Comparison of ENCODE assay signal across 8 cellular contexts in genomic region chr19:50330365-50331078, GRCh38. TPM values are rescaled to one million over a fixed set of nuclear protein-coding genes. Genes with fewer than 3 reads are reported as not detected.
DNase-seq lines count a peak whose midpoint lies in the region; ATAC-seq and TF ChIP-seq lines count a peak whose summit lies in the region.

No MANE protein-coding gene starts in this region.

- DNase-seq in Calu3 (peak; percentile 87), HEK293T (ENCODE audit: extremely low spot score) (peak; percentile 86), NCI-H2171 (lab: John Stamatoyannopoulos, UW) (peak; percentile 91), dorsolateral prefrontal cortex (peak; percentile 75 to 95 (median 90))
- peak; percentile 92 for DNase-seq in activated CD4-positive, alpha-beta T cell treated with anti-CD3 and anti-CD28 coated beads for 48 hours
- peak; percentile 66 for DNase-seq in stimulated activated CD8-positive, alpha-beta memory T cell treated with anti-CD3 and anti-CD28 coated beads, Interleukin-12 subunit alpha, Interleukin-12 subunit beta, amount 100 ng/mL, for 1 hour (ENCODE audit: low read depth)

- peaks cover 73% of the 10 kb centered on the region for H3K36me3 Mint-ChIP-seq in Calu3 (ENCODE audit: insufficient read depth, unreplicated experiment)

- peaks cover 5% of the 10 kb centered on the region for H3K9me3 Mint-ChIP-seq in Calu3 (ENCODE audit: low read depth, unreplicated experiment)

- H3K9me3 ChIP-seq in mesodermal cell (ENCODE audit: control insufficient read depth, low read length) = peaks cover 12% of the 10 kb centered on the region

- CTCF ChIA-PET in Calu3 (lab: Charles Lee) = no interaction called here
- CTCF ChIA-PET in HEK293T (lab: Yijun Ruan, JAX) = no interaction called here

- no peak for ATAC-seq in GM19463 (IDR thresholded peaks at IDR 0.05; ENCODE audit: unreplicated experiment)

- H3K27ac ChIP-seq in dorsolateral prefrontal cortex (peak overlapping the region in 55 of 59 donors; percentile 19 to 93 (median 82)), mesodermal cell (ENCODE audit: low read depth, low read length, severe bottlenecking) (peak overlapping the region; percentile 72)

- peaks cover 2% of the 10 kb centered on the region for H3K4me1 ChIP-seq in mesodermal cell (ENCODE audit: control insufficient read depth, insufficient read depth, low read length, poor library complexity, severe bottlenecking)

- POLR2A ChIA-PET in HEK293T (lab: Yijun Ruan, JAX) = no interaction called here

- BruUV-seq in Calu3 (replicated peaks; lab: Mats Ljungman, UMichigan) = no TSS peak

- no peaks in the 10 kb centered on the region for H3K27me3 ChIP-seq in dorsolateral prefrontal cortex

- peaks cover 67% of the 10 kb centered on the region for H3K4me1 Mint-ChIP-seq in Calu3 (ENCODE audit: low read depth, unreplicated experiment)

- peaks cover 70% of the 10 kb centered on the region for H3K27me3 Mint-ChIP-seq in Calu3 (ENCODE audit: unreplicated experiment)

- TF ChIP-seq CTCF in Calu3 (IDR thresholded peaks at IDR 0.05; ENCODE audit: unreplicated experiment) = no peak
- TF ChIP-seq CTCF in dorsolateral prefrontal cortex (IDR thresholded peaks at IDR 0.05 in 54 of 56, conservative IDR thresholded peaks at IDR 0.05 in 2 of 56; ENCODE audit: low read depth in 1 of 56, partially characterized antibody in 56 of 56) = peak in 7 of 56 donors; percentile 9 to 30 (median 16)

- peak overlapping the region; percentile 60 for H3K4me3 Mint-ChIP-seq in Calu3 (ENCODE audit: low read depth, unreplicated experiment)

- no peaks in the 10 kb centered on the region for H3K36me3 ChIP-seq in mesodermal cell (ENCODE audit: control insufficient read depth, insufficient read depth, low read length)

- H3K27ac Mint-ChIP-seq in Calu3 (ENCODE audit: unreplicated experiment) = peak overlapping the region; percentile 51

- peak overlapping the region; percentile 38 to 84 (median 57) for H3K4me3 ChIP-seq in dorsolateral prefrontal cortex
- peak overlapping the region; percentile 40 for H3K4me3 ChIP-seq in mesodermal cell (ENCODE audit: extremely low read depth, insufficient read depth, low read length, poor library complexity, severe bottlenecking)

- intact Hi-C loops in Calu3 (cut with micrococcal nuclease; ENCODE audit: unreplicated experiment) = no loop called here
- intact Hi-C loops in dorsolateral prefrontal cortex (cut with DNase I) = no loop called here

- WGBS in mesodermal cell (ENCODE audit: insufficient coverage in 2 of 2), 2 experiments = 19 to 22% methylated on average over 33 to 46 of the region's 48 CpGs

TF ChIP-seq in HEK293T, 16 proteins besides CTCF, POLR2A, EP300 and RAD21:
- TF ChIP-seq HDGF (IDR thresholded peaks at IDR 0.05; ENCODE audit: borderline replicate concordance) = no peak
- no peak for TF ChIP-seq SP1 (IDR thresholded peaks at IDR 0.05)
- no peak for TF ChIP-seq TARDBP (IDR thresholded peaks at IDR 0.05)
- TF ChIP-seq CTBP1 (IDR thresholded peaks at IDR 0.05; ENCODE audit: borderline replicate concordance) = no peak
- TF ChIP-seq BHLHE40 (IDR thresholded peaks at IDR 0.05; ENCODE audit: borderline replicate concordance) = no peak
- TF ChIP-seq L3MBTL2 (conservative IDR thresholded peaks at IDR 0.05) = no peak
- TF ChIP-seq ELF4 (IDR thresholded peaks at IDR 0.05) = no peak
- no peak for TF ChIP-seq SUZ12 (IDR thresholded peaks at IDR 0.05)
- TF ChIP-seq FOXA1 (IDR thresholded peaks at IDR 0.05) = no peak
- TF ChIP-seq ARNT (IDR thresholded peaks at IDR 0.05) = no peak
- TF ChIP-seq FOXK2 (IDR thresholded peaks at IDR 0.05) = no peak
- TF ChIP-seq FOXM1 (IDR thresholded peaks at IDR 0.05; ENCODE audit: borderline replicate concordance) = no peak
- no peak for TF ChIP-seq PKNOX1 (IDR thresholded peaks at IDR 0.05)
- TF ChIP-seq ZNF384 (IDR thresholded peaks at IDR 0.05) = no peak
TF ChIP-seq in HEK293T: peak in this region for 0.

RNA-seq across cellular contexts. Expression of gene KCNC3, which starts 1.3 kb away (rescaled TPM):
- total RNA-seq in Calu3 (2022) = 5.3 and 6.8 TPM in 2 replicates
- 10 to 100 TPM; 15.1 to 99.8 (median 56.4) TPM for total RNA-seq in dorsolateral prefrontal cortex
- 4.1 TPM for polyA plus RNA-seq in mesodermal cell (2013, experiment 1 of 2)
- polyA plus RNA-seq in mesodermal cell (2013, experiment 2 of 2) = 2.7 TPM

RNA-seq across cellular contexts. Expression of gene NAPSA, which starts 34.9 kb away (rescaled TPM):
- total RNA-seq in Calu3 (2022) (1.9 and 3.6 TPM in 2 replicates), dorsolateral prefrontal cortex (1 to 10 TPM in 101 of 120 experiments, under 1 TPM in 19; 0.28 to 5.4 (median 1.8) TPM)
- polyA plus RNA-seq in mesodermal cell (2013, experiment 1 of 2) = 0.37 TPM
- 0.46 TPM for polyA plus RNA-seq in mesodermal cell (2013, experiment 2 of 2)

RNA-seq across cellular contexts. Expression of gene NR1H2, which starts 45.7 kb away (rescaled TPM):
- 72.7 and 77.5 TPM in 2 replicates for total RNA-seq in Calu3 (2022)
- total RNA-seq in dorsolateral prefrontal cortex = 10 to 100 TPM; 47.4 to 83.8 (median 64.3) TPM
- 26.9 TPM for polyA plus RNA-seq in mesodermal cell (2013, experiment 1 of 2)
- polyA plus RNA-seq in mesodermal cell (2013, experiment 2 of 2) = 21.0 TPM

RNA-seq across cellular contexts. Expression of gene POLD1, which starts 53.6 kb away (rescaled TPM):
- total RNA-seq in Calu3 (2022) (67.1 and 81.9 TPM in 2 replicates), dorsolateral prefrontal cortex (10 to 100 TPM in 85 of 120 experiments, 1 to 10 TPM in 35; 4.5 to 21.9 (median 12.2) TPM)
- 55.9 TPM for polyA plus RNA-seq in mesodermal cell (2013, experiment 1 of 2)
- 43.8 TPM for polyA plus RNA-seq in mesodermal cell (2013, experiment 2 of 2)
